ENCODE assay signal across 19 cellular contexts in the genomic region with DNA sequence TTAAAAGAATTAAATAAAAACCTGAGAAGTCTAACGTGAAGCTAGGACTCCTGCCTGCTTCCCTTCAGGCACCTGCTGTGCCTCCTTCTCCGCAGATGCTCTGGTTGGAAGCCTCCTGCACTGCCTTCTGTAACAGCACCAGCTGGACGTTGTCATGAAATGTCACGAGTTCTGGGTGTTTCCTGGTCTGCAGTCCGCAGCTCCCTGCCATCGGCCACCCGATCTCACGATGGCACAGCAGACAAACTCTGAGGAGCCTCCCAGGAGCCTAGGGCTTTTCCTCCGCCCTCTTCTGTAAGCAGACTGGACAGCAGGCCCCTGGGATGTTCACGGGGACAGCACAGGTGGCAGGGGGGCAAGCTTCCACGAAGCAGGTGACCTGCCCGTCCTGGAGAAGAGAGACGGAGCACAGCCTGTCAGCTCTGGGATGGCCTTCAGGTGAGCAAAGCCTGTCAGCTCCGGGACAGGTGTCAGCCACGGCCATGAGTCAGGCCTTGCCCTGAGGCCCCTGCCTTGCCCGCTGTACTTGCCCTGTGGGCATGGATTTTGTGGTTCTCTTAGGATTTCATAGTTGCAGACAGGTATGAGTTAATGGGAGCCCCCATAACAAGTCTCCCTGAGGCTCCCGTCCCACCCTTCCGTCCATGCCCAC.
DNase-seq lines count a peak whose midpoint lies in the region; ATAC-seq and TF ChIP-seq lines count a peak whose summit lies in the region.
"Had no signal": no experiment of that assay in that cellular context is flagged by ENCODE, and none has a peak within 500 bp of the region (broad histone marks: within the 10 kb centered on the region; RNA-seq: fewer than 3 reads in every experiment).

No MANE protein-coding gene starts in this region.

- H3K36me3 ChIP-seq in left lung: peaks cover 0 to 47% of the 10 kb centered on the region in 2 donors
- peaks cover 18 to 80% (median 43%) of the 10 kb centered on the region in 4 donors for H3K36me3 ChIP-seq in sigmoid colon

- no peak overlapping the region for H3K4me3 ChIP-seq in left lung
- no peak overlapping the region for H3K4me3 ChIP-seq in sigmoid colon
- H3K4me3 ChIP-seq: BLaER1, SJSA1 had no signal

- intact Hi-C loops in Right ventricle myocardium inferior (cut with DNase I): no loop called here
- intact Hi-C loops in Right ventricle myocardium superior (cut with DNase I): no loop called here
- intact Hi-C loops in left lung (cut with DNase I): no loop called here
- intact Hi-C loops in sigmoid colon (cut with DNase I): no loop called here
- intact Hi-C loops in activated T-helper 1 cell treated with anti-CD3 and anti-CD28 coated beads, Interleukin-12 subunit alpha, Interleukin-12 subunit beta, Interleukin-2, Interleukin-4 antibody, amounts not matched to agents 30 ng/mL and 10 ng/mL and 1 ng/mL, durations not matched to agents 14 hours and 24 hours and 36 hours (cut with micrococcal nuclease): no loop called here

- H3K27me3 ChIP-seq in left lung: no peaks in the 10 kb centered on the region
- no peaks in the 10 kb centered on the region for H3K27me3 ChIP-seq in sigmoid colon
- H3K27me3 ChIP-seq: BLaER1, SJSA1 had no signal

- TF ChIP-seq EP300 in sigmoid colon (IDR thresholded peaks at IDR 0.05): no peak

- TF ChIP-seq CTCF in left lung (IDR thresholded peaks at IDR 0.05) (no peak), sigmoid colon (IDR thresholded peaks at IDR 0.05) (no peak)

- DNase-seq in Right ventricle myocardium inferior (ENCODE audit: missing footprints) (peak; percentile 44), Right ventricle myocardium superior (no peak), SHP77 (lab: John Stamatoyannopoulos, UW) (peak; percentile 89 to 91), left lung (peak; percentile 22 to 62), sigmoid colon (peak; percentile 57), NCI-H524 treated with DMSO at 0.1 percent for 48 hours (lab: John Stamatoyannopoulos, UW) (no peak), GM03348 (ENCODE audit: low spot score) (no peak)
- DNase-seq in activated T-helper 1 cell treated with anti-CD3 and anti-CD28 coated beads, Interleukin-12 subunit alpha, Interleukin-12 subunit beta, Interleukin-2, Interleukin-4 antibody, amounts not matched to agents 30 ng/mL and 10 ng/mL and 1 ng/mL, durations not matched to agents 14 hours and 24 hours and 36 hours (ENCODE audit: low spot score): no peak
- DNase-seq: 8988T; CD8-positive, alpha-beta memory T cell; DMS79 treated with DMSO at 0.1 percent for 48 hours; GOT3; NCI-H1092; NCI-H146; NCI-H2081 treated with DMSO at 0.1 percent for 48 hours; NCI-H510A had no signal

- no peaks in the 10 kb centered on the region for H3K9me3 ChIP-seq in left lung
- no peaks in the 10 kb centered on the region for H3K9me3 ChIP-seq in sigmoid colon

- no peak for ATAC-seq in Right ventricle myocardium inferior
- no peak for ATAC-seq in Right ventricle myocardium superior (ENCODE audit: poor library complexity)
- no peak for ATAC-seq in left lung

- no peak overlapping the region for H3K27ac Mint-ChIP-seq in activated T-helper 1 cell treated with anti-CD3 and anti-CD28 coated beads, Interleukin-12 subunit alpha, Interleukin-12 subunit beta, Interleukin-2, Interleukin-4 antibody, amounts not matched to agents 30 ng/mL and 10 ng/mL and 1 ng/mL, durations not matched to agents 14 hours and 24 hours and 36 hours
- H3K27ac Mint-ChIP-seq: CD8-positive, alpha-beta memory T cell had no signal

- H3K27ac ChIP-seq in left lung: no peak overlapping the region
- H3K27ac ChIP-seq in sigmoid colon: no peak overlapping the region
- H3K27ac ChIP-seq: BLaER1, KMS-11 had no signal

- peaks cover 0 to 6% of the 10 kb centered on the region in 2 donors for H3K4me1 ChIP-seq in left lung
- peaks cover 0 to 4% (median 2%) of the 10 kb centered on the region in 4 donors for H3K4me1 ChIP-seq in sigmoid colon

- 90% methylated on average over 18 of the region's 18 CpGs for WGBS in sigmoid colon, 2 donors

- H3K36me3 Mint-ChIP-seq in activated T-helper 1 cell treated with anti-CD3 and anti-CD28 coated beads, Interleukin-12 subunit alpha, Interleukin-12 subunit beta, Interleukin-2, Interleukin-4 antibody, amounts not matched to agents 30 ng/mL and 10 ng/mL and 1 ng/mL, durations not matched to agents 14 hours and 24 hours and 36 hours (ENCODE audit: low read depth): no peaks in the 10 kb centered on the region
- H3K36me3 Mint-ChIP-seq: CD8-positive, alpha-beta memory T cell had no signal

- no peaks in the 10 kb centered on the region for H3K27me3 Mint-ChIP-seq in activated T-helper 1 cell treated with anti-CD3 and anti-CD28 coated beads, Interleukin-12 subunit alpha, Interleukin-12 subunit beta, Interleukin-2, Interleukin-4 antibody, amounts not matched to agents 30 ng/mL and 10 ng/mL and 1 ng/mL, durations not matched to agents 14 hours and 24 hours and 36 hours (ENCODE audit: insufficient read depth)

- no peaks in the 10 kb centered on the region for H3K4me1 Mint-ChIP-seq in activated T-helper 1 cell treated with anti-CD3 and anti-CD28 coated beads, Interleukin-12 subunit alpha, Interleukin-12 subunit beta, Interleukin-2, Interleukin-4 antibody, amounts not matched to agents 30 ng/mL and 10 ng/mL and 1 ng/mL, durations not matched to agents 14 hours and 24 hours and 36 hours (ENCODE audit: low read depth)
- H3K4me1 Mint-ChIP-seq: CD8-positive, alpha-beta memory T cell had no signal

- TF ChIP-seq POLR2A in sigmoid colon (IDR thresholded peaks at IDR 0.05): no peak

- H3K4me3 Mint-ChIP-seq in activated T-helper 1 cell treated with anti-CD3 and anti-CD28 coated beads, Interleukin-12 subunit alpha, Interleukin-12 subunit beta, Interleukin-2, Interleukin-4 antibody, amounts not matched to agents 30 ng/mL and 10 ng/mL and 1 ng/mL, durations not matched to agents 14 hours and 24 hours and 36 hours: no peak overlapping the region
- H3K4me3 Mint-ChIP-seq: CD8-positive, alpha-beta memory T cell had no signal

- no peaks in the 10 kb centered on the region for H3K9me3 Mint-ChIP-seq in activated T-helper 1 cell treated with anti-CD3 and anti-CD28 coated beads, Interleukin-12 subunit alpha, Interleukin-12 subunit beta, Interleukin-2, Interleukin-4 antibody, amounts not matched to agents 30 ng/mL and 10 ng/mL and 1 ng/mL, durations not matched to agents 14 hours and 24 hours and 36 hours
- H3K9me3 Mint-ChIP-seq: CD8-positive, alpha-beta memory T cell had no signal

Comparison
In these comparisons a context has a peak if more than half of its experiments do, and no peak if none do; other contexts are left out.
1. DNase-seq: peak in Right ventricle myocardium inferior (single experiment), SHP77 (2 of 2), left lung (2 of 2) and sigmoid colon (single experiment); none in Right ventricle myocardium superior (single experiment), NCI-H524 treated with DMSO at 0.1 percent for 48 hours (single experiment), activated T-helper 1 cell treated with anti-CD3 and anti-CD28 coated beads, Interleukin-12 subunit alpha, Interleukin-12 subunit beta, Interleukin-2, Interleukin-4 antibody, amounts not matched to agents 30 ng/mL and 10 ng/mL and 1 ng/mL, durations not matched to agents 14 hours and 24 hours and 36 hours (single experiment) and GM03348 (single experiment).